Comparison of ENCODE assay signal across 16 cellular contexts in genomic region chr2:3476386-3477033, GRCh38. TPM values are rescaled to one million over a fixed set of nuclear protein-coding genes. Genes with fewer than 3 reads are reported as not detected.
DNase-seq lines count a peak whose midpoint lies in the region; ATAC-seq and TF ChIP-seq lines count a peak whose summit lies in the region.
"Had no signal": no experiment of that assay in that cellular context is flagged by ENCODE, and none has a peak within 500 bp of the region (broad histone marks: within the 10 kb centered on the region; RNA-seq: fewer than 3 reads in every experiment).

No MANE protein-coding gene starts in this region.

- H3K36me3 ChIP-seq in cardiac muscle cell: peaks cover 8% of the 10 kb centered on the region

- peaks cover 4% of the 10 kb centered on the region for H3K36me3 Mint-ChIP-seq in neural crest cell (ENCODE audit: low read depth)

- no peaks in the 10 kb centered on the region for H3K27me3 ChIP-seq in cardiac muscle cell
- H3K27me3 ChIP-seq: upper lobe of left lung had no signal

- peak overlapping the region; percentile 64 for H3K4me3 Mint-ChIP-seq in neural crest cell
- H3K4me3 Mint-ChIP-seq: activated CD4-positive, alpha-beta T cell treated with anti-CD3 and anti-CD28 coated beads, Interleukin-2, amount 10 ng/mL, durations not matched to agents 7 days and 5 days; T-helper 1 cell treated with Interleukin-12 subunit alpha and Interleukin-12 subunit beta and Interleukin-4 antibody, amounts not matched to agents 30 μg/mL and 1 μg/mL, for 36 hours had no signal

- intact Hi-C loops in cardiac septum (cut with DNase I): no loop called here
- intact Hi-C loops in lower leg skin (cut with DNase I; ENCODE audit: low total_unique reads): no loop called here

- 78 to 80% methylated on average over 14 of the region's 14 CpGs for WGBS in lower leg skin, 2 donors

- H3K9me3 Mint-ChIP-seq in neural crest cell: no peaks in the 10 kb centered on the region
- H3K9me3 Mint-ChIP-seq: activated CD4-positive, alpha-beta T cell treated with anti-CD3 and anti-CD28 coated beads, Interleukin-2, amount 10 ng/mL, durations not matched to agents 7 days and 5 days; T-helper 1 cell treated with Interleukin-12 subunit alpha and Interleukin-12 subunit beta and Interleukin-4 antibody, amounts not matched to agents 30 μg/mL and 1 μg/mL, for 36 hours had no signal

- peak overlapping the region; percentile 35 for H3K27ac ChIP-seq in cardiac muscle cell
- H3K27ac ChIP-seq: upper lobe of left lung had no signal

- TF ChIP-seq CTCF in cardiac muscle cell (IDR thresholded peaks at IDR 0.05; ENCODE audit: low read depth, low read length) (no peak), fibroblast of pulmonary artery (IDR thresholded peaks at IDR 0.05; ENCODE audit: low read length, missing control alignments) (no peak), neural crest cell (conservative IDR thresholded peaks at IDR 0.05) (no peak), lower leg skin (IDR thresholded peaks at IDR 0.05) (no peak)

- H3K9me3 ChIP-seq in cardiac muscle cell (ENCODE audit: low read depth): no peaks in the 10 kb centered on the region
- H3K9me3 ChIP-seq: upper lobe of left lung had no signal

- no peaks in the 10 kb centered on the region for H3K4me1 ChIP-seq in cardiac muscle cell (ENCODE audit: low read depth)
- H3K4me1 ChIP-seq: upper lobe of left lung had no signal

- no peak overlapping the region for H3K4me3 ChIP-seq in cardiac muscle cell
- H3K4me3 ChIP-seq in fibroblast of pulmonary artery (replicated peaks; ENCODE audit: low read depth, low read length): no peak overlapping the region
- no peak overlapping the region for H3K4me3 ChIP-seq in lower leg skin (ENCODE audit: low read depth, poor library complexity, severe bottlenecking)
- H3K4me3 ChIP-seq: skin epidermis, upper lobe of left lung had no signal

- H3K27me3 Mint-ChIP-seq in neural crest cell (ENCODE audit: low read depth): no peaks in the 10 kb centered on the region
- H3K27me3 Mint-ChIP-seq: activated CD4-positive, alpha-beta T cell treated with anti-CD3 and anti-CD28 coated beads, Interleukin-2, amount 10 ng/mL, durations not matched to agents 7 days and 5 days had no signal

- peak overlapping the region; percentile 98 for H3K27ac Mint-ChIP-seq in neural crest cell (ENCODE audit: unreplicated experiment)
- H3K27ac Mint-ChIP-seq: activated CD4-positive, alpha-beta T cell treated with anti-CD3 and anti-CD28 coated beads, Interleukin-2, amount 10 ng/mL, durations not matched to agents 7 days and 5 days; T-helper 1 cell treated with Interleukin-12 subunit alpha and Interleukin-12 subunit beta and Interleukin-4 antibody, amounts not matched to agents 30 μg/mL and 1 μg/mL, for 36 hours had no signal

- DNase-seq in cardiac muscle cell (ENCODE audit: low read depth in 1 of 2, low spot score in 1 of 2): no peak
- no peak for DNase-seq in cardiac septum (ENCODE audit: low spot score)
- DNase-seq in fibroblast of pulmonary artery (ENCODE audit: low read depth): peak; percentile 14
- peak; percentile 37 for DNase-seq in neural crest cell (ENCODE audit: low read depth, low spot score)
- DNase-seq in SK-N-DZ (ENCODE audit: low spot score): no peak
- DNase-seq in lower leg skin (ENCODE audit: low spot score in 2 of 2): no peak
- no peak for DNase-seq in UCSD-AML1 (lab: John Stamatoyannopoulos, UW; ENCODE audit: unreplicated experiment)
- DNase-seq: activated CD4-positive, alpha-beta T cell treated with anti-CD3 and anti-CD28 coated beads, Interleukin-2, amount 10 ng/mL, durations not matched to agents 7 days and 5 days; activated gamma-delta T cell treated with Interleukin-2 at 50 U/mL for 16 hours; DMS153; mesendoderm; NCI-H2171; upper lobe of left lung had no signal

- H3K4me1 Mint-ChIP-seq in neural crest cell: peaks cover 33% of the 10 kb centered on the region

- TF ChIP-seq POLR2A in lower leg skin (IDR thresholded peaks at IDR 0.05): no peak

- ATAC-seq in GM21717 (IDR thresholded peaks at IDR 0.05; ENCODE audit: unreplicated experiment): no peak

RNA-seq across cellular contexts. Expression of gene ADI1, which starts 42.8 kb away (rescaled TPM):
- total RNA-seq in cardiac muscle cell (15.3 and 26.5 TPM in 2 replicates), cardiac septum (135 TPM), neural crest cell (32.4 and 32.8 TPM in 2 replicates), lower leg skin (10 to 100 TPM; 29.1 to 55.5 (median 44.1) TPM)
- polyA plus RNA-seq in cardiac muscle cell: 30.3 and 65.9 TPM in 2 replicates
- 43.2 and 45.6 TPM in 2 replicates for polyA plus RNA-seq in SK-N-DZ (2014; cell fraction: cytosol; rRNA removed)
- polyA plus RNA-seq in SK-N-DZ (2014; cell fraction: nucleus; rRNA removed): 43.4 and 47.2 TPM in 2 replicates

Comparison
In these comparisons a context has a peak if more than half of its experiments do, and no peak if none do; other contexts are left out.
1. DNase-seq: peak in fibroblast of pulmonary artery (single experiment) and neural crest cell (single experiment); none in cardiac muscle cell (0 of 2), cardiac septum (single experiment), SK-N-DZ (single experiment), lower leg skin (0 of 2) and UCSD-AML1 (single experiment).